7 cellular contexts compared by ENCODE assay signal in genomic region chr6:82178084-82178758, GRCh38.
A peak's percentile ranks its signal among the peaks of the same experiment; 100 is the strongest.
DNase-seq lines count a peak whose midpoint lies in the region; ATAC-seq, FAIRE-seq and TF ChIP-seq lines count a peak whose summit lies in the region.

No MANE protein-coding gene starts in this region.

- intact Hi-C loops in Panc1 (cut with micrococcal nuclease; ENCODE audit: unreplicated experiment) = no loop called here

- in situ Hi-C loops in Panc1 (cut with HindIII; ENCODE audit: low pct_unique_long_range_greater_than_20kb, low sequenced_read_pairs) = no loop called here

- no peak for ATAC-seq in Panc1
- ATAC-seq in HG03095 (IDR thresholded peaks at IDR 0.05; ENCODE audit: unreplicated experiment) = no peak
- ATAC-seq in GM19467 (IDR thresholded peaks at IDR 0.05; ENCODE audit: unreplicated experiment) = no peak
- ATAC-seq in GM19328 (IDR thresholded peaks at IDR 0.05; ENCODE audit: unreplicated experiment) = no peak

- H3K27ac ChIP-seq in Panc1 (ENCODE audit: low read length) (no peak overlapping the region), small intestine (ENCODE audit: low read depth in 1 of 2, low read length in 1 of 2) (no peak overlapping the region)

- peaks cover 42% of the 10 kb centered on the region for H3K36me3 ChIP-seq in Panc1 (ENCODE audit: control insufficient read depth, insufficient read depth, low read length)
- peaks cover 1 to 2% of the 10 kb centered on the region in 2 donors for H3K36me3 ChIP-seq in small intestine (ENCODE audit: control insufficient read depth in 2 of 2, insufficient read depth in 2 of 2, low read length in 2 of 2)

- WGBS in small intestine, 3 donors = 63 to 76% (median 72%) methylated on average over 2 of the region's 2 CpGs

- no TSS peak for BruUV-seq in Panc1 (replicated peaks; lab: Mats Ljungman, UMichigan)

- POLR2A ChIA-PET in Panc1 (lab: Charles Lee) = no interaction called here

- no peaks in the 10 kb centered on the region for H3K4me1 ChIP-seq in Panc1 (ENCODE audit: control insufficient read depth, insufficient read depth, low read length)
- H3K4me1 ChIP-seq in small intestine (ENCODE audit: control insufficient read depth in 2 of 2, insufficient read depth in 1 of 2, low read depth in 1 of 2, low read length in 1 of 2) = no peaks in the 10 kb centered on the region

- no peaks in the 10 kb centered on the region for H3K9me3 ChIP-seq in Panc1 (ENCODE audit: control insufficient read depth, insufficient read depth, low read depth, low read length)
- H3K9me3 ChIP-seq in small intestine (ENCODE audit: control insufficient read depth, low read depth) = no peaks in the 10 kb centered on the region

- H3K27me3 ChIP-seq in Panc1 (ENCODE audit: control insufficient read depth, insufficient read depth, low read length) = no peaks in the 10 kb centered on the region
- H3K27me3 ChIP-seq in small intestine (ENCODE audit: control insufficient read depth in 2 of 2, insufficient read depth in 2 of 2, low read length in 2 of 2) = no peaks in the 10 kb centered on the region

- CTCF ChIA-PET in Panc1 (lab: Charles Lee) = no interaction called here

- peak; percentile 37; the same call in 1 of the 2 replicates for TF ChIP-seq CTCF in Panc1 (IDR thresholded peaks at IDR 0.05)
- TF ChIP-seq CTCF in fibroblast of mammary gland (conservative IDR thresholded peaks at IDR 0.05; ENCODE audit: control insufficient read depth, insufficient read depth, low read depth, low read length) = peak; percentile 77

- H3K4me3 ChIP-seq in Panc1 (ENCODE audit: low read depth in 2 of 2, low read length in 2 of 2) = no peak overlapping the region
- H3K4me3 ChIP-seq in fibroblast of mammary gland (ENCODE audit: control insufficient read depth, low read depth, low read length) = no peak overlapping the region
- no peak overlapping the region for H3K4me3 ChIP-seq in small intestine (ENCODE audit: low read depth in 1 of 2, low read length in 2 of 2)

- DNase-seq in HCEC 1CT (peak; percentile 48), Panc1 (ENCODE audit: low read depth, low spot score) (no peak), fibroblast of mammary gland (ENCODE audit: low read depth) (peak; percentile 70), small intestine (peak; percentile 5)

- peak; percentile 89 for FAIRE-seq in small intestine (lab: Jason Lieb, UNC)
